Comparison of ENCODE assay signal across 8 cellular contexts in genomic region chr1:207867136-207868081, GRCh38. TPM values are rescaled to one million over a fixed set of nuclear protein-coding genes. Genes with fewer than 3 reads are reported as not detected.
DNase-seq lines count a peak whose midpoint lies in the region; ATAC-seq and TF ChIP-seq lines count a peak whose summit lies in the region.

No MANE protein-coding gene starts in this region.

- H3F3A ChIP-seq in OCI-LY1 (ENCODE audit: insufficient read depth, low read length): 0 out of 2 replicates have a peak, but pooled peaks cover 3% of the 10 kb centered on the region

- intact Hi-C loops in lower lobe of right lung (cut with DNase I): loop anchor here (5.0 kb wide), 1 partner anchor 40 kb away; no protein-coding TSS in a partner anchor
- intact Hi-C loops in thyroid gland (cut with DNase I): loop anchor here (2.0 kb wide), 1 partner anchor 41 kb away; no protein-coding TSS in a partner anchor

- H3K27me3 ChIP-seq in OCI-LY1 (ENCODE audit: insufficient read depth, low read length) (no peaks in the 10 kb centered on the region), lower lobe of right lung (ENCODE audit: low read depth) (no peaks in the 10 kb centered on the region), thyroid gland (no peaks in the 10 kb centered on the region)

- peak overlapping the region; percentile 94 for H3K4me2 ChIP-seq in OCI-LY1 (ENCODE audit: low read length)

- 43 to 47% methylated on average over 10 to 16 of the region's 18 CpGs for WGBS in thyroid gland, 2 donors

- H2AFZ ChIP-seq in OCI-LY1 (ENCODE audit: low read length): no peak overlapping the region

- peak in 1 of 2 donors; percentile 42 for TF ChIP-seq POLR2A in thyroid gland (IDR thresholded peaks at IDR 0.05)

- H3K9me3 ChIP-seq in OCI-LY1 (ENCODE audit: low read length) (no peaks in the 10 kb centered on the region), lower lobe of right lung (no peaks in the 10 kb centered on the region), thyroid gland (no peaks in the 10 kb centered on the region)

- no peak for TF ChIP-seq CTCF in OCI-LY1 (IDR thresholded peaks at IDR 0.05; ENCODE audit: low read length)
- no peak for TF ChIP-seq CTCF in lower lobe of right lung (IDR thresholded peaks at IDR 0.05)
- TF ChIP-seq CTCF in thyroid gland (IDR thresholded peaks at IDR 0.05): no peak

- H3K4me1 ChIP-seq in OCI-LY1 (ENCODE audit: insufficient read depth, low read length, severe bottlenecking): peaks cover 92% of the 10 kb centered on the region
- peaks cover 78% of the 10 kb centered on the region for H3K4me1 ChIP-seq in lower lobe of right lung
- H3K4me1 ChIP-seq in thyroid gland: peaks cover 35 to 53% of the 10 kb centered on the region in 2 donors

- H3K4me3 ChIP-seq in OCI-LY1 (ENCODE audit: low read depth, low read length, poor library complexity, severe bottlenecking) (peak overlapping the region; percentile 86), lower lobe of right lung (peak overlapping the region; percentile 88), thyroid gland (replicated peaks in 1 of 3) (peak overlapping the region in 2 of 3 donors; percentile 67 to 86)

- H4K20me1 ChIP-seq in OCI-LY1 (ENCODE audit: insufficient read depth, low read length): no peaks in the 10 kb centered on the region

- no peaks in the 10 kb centered on the region for H3K79me2 ChIP-seq in OCI-LY1 (ENCODE audit: insufficient read depth, low read length)

- peak overlapping the region; percentile 92 for H3K9ac ChIP-seq in OCI-LY1 (ENCODE audit: low read length)

- ATAC-seq in lower lobe of right lung (peak; percentile 64 to 70), GM18867 (IDR thresholded peaks at IDR 0.05; ENCODE audit: unreplicated experiment) (no peak), GM18870 (IDR thresholded peaks at IDR 0.05; ENCODE audit: unreplicated experiment) (no peak)

- H3K27ac ChIP-seq in OCI-LY1 (ENCODE audit: low read depth, low read length, poor library complexity, severe bottlenecking) (peak overlapping the region; percentile 72), lower lobe of right lung (peak overlapping the region; percentile 95), thyroid gland (peak overlapping the region; percentile 96 to 98 (median 97))

- H3K9me2 ChIP-seq in OCI-LY1 (ENCODE audit: low read depth, low read length): no peaks in the 10 kb centered on the region

- DNase-seq in Ammon's horn (ENCODE audit: low spot score) (peak; percentile 56), cerebellar cortex (ENCODE audit: low spot score) (peak; percentile 93), lower lobe of right lung (peak; percentile 74), thyroid gland (peak; percentile 53 to 72), NCI-H146 treated with DMSO at 0.1 percent for 48 hours (lab: John Stamatoyannopoulos, UW; ENCODE audit: unreplicated experiment) (no peak)

- H3K36me3 ChIP-seq in OCI-LY1 (ENCODE audit: insufficient read depth, low read length) (peaks cover 21% of the 10 kb centered on the region; the same call in 1 of the 2 replicates), lower lobe of right lung (peaks cover 20% of the 10 kb centered on the region), thyroid gland (no peaks in the 10 kb centered on the region)

RNA-seq across cellular contexts. Expression of gene CD34, which starts 43.5 kb away (rescaled TPM):
- total RNA-seq in lower lobe of right lung: 44.6 TPM
- 10 to 100 TPM; 20.7 to 38.8 (median 27.8) TPM for total RNA-seq in thyroid gland

Comparison
In these comparisons a context has a peak if more than half of its experiments do, and no peak if none do; other contexts are left out.
1. ATAC-seq: peak in lower lobe of right lung (2 of 2); none in GM18867 (single experiment) and GM18870 (single experiment).
2. Peak in every context shown above with its lines, with median percentiles within 50 percentile points of each other: H3K27ac ChIP-seq and H3K4me3 ChIP-seq.